17 cellular contexts compared by ENCODE assay signal in the genomic region with DNA sequence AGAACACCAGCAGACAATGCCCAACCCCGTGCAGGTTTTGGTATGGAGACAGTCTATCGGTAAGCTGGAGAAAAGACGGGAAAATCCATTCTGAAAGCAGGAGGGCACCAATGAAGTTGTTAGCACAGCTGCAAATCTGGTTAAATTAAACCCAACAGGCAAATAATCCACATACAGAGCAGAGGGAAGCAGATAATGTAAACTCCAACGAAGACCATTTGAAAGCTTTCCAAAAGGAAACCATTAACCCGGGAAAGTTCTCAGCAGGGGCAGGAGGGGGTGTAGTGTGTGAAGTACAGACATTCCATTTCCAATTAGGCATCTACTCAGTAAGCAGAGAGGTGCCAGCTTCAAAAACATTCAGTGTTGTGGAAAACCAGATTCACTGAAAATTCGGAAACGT. TPM values are rescaled to one million over a fixed set of nuclear protein-coding genes. Genes with fewer than 3 reads are reported as not detected.
DNase-seq lines count a peak whose midpoint lies in the region; ATAC-seq and TF ChIP-seq lines count a peak whose summit lies in the region.
"Had no signal": no experiment of that assay in that cellular context is flagged by ENCODE, and none has a peak within 500 bp of the region (broad histone marks: within the 10 kb centered on the region; RNA-seq: fewer than 3 reads in every experiment).

No MANE protein-coding gene starts in this region.

- in situ Hi-C loops in ACHN (cut with HindIII; ENCODE audit: low pct_ligation_motif_present, low pct_unique_long_range_greater_than_20kb, low sequenced_read_pairs) (no loop called here), astrocyte of the spinal cord (cut with HindIII; ENCODE audit: low sequenced_read_pairs) (no loop called here)

- no peaks in the 10 kb centered on the region for H3K4me1 ChIP-seq in tibial artery
- H3K4me1 ChIP-seq in esophagus muscularis mucosa, result peaks cover 0 to 10% (median 8%) of the 10 kb centered on the region in 4 donors

- H3K4me3 ChIP-seq in astrocyte of the spinal cord (ENCODE audit: low read depth, low read length) (no peak overlapping the region), tibial artery (no peak overlapping the region), esophagus muscularis mucosa (peak overlapping the region in 2 of 4 donors; percentile 5 to 18)

- 32% methylated on average over 7 of the region's 7 CpGs for WGBS in esophagus muscularis mucosa

- H3K9me3 ChIP-seq in tibial artery (no peaks in the 10 kb centered on the region), esophagus muscularis mucosa (no peaks in the 10 kb centered on the region)

- no peak for TF ChIP-seq EP300 in esophagus muscularis mucosa (IDR thresholded peaks at IDR 0.05)

- no peak for TF ChIP-seq POLR2A in esophagus muscularis mucosa (IDR thresholded peaks at IDR 0.05; ENCODE audit: low read depth)

- no peak for ATAC-seq in HG03025 (IDR thresholded peaks at IDR 0.05; ENCODE audit: low FRiP score, unreplicated experiment)
- ATAC-seq: activated naive CD8-positive, alpha-beta T cell treated with anti-CD3 and anti-CD28 coated beads, Interleukin-2, amount 50 U/mL, for 24 hours; activated T-cell treated with anti-CD3 and anti-CD28 coated beads, Interleukin-2, amount 50 U/mL, for 72 hours; Panc1 had no signal

- TF ChIP-seq CTCF in astrocyte of the spinal cord (IDR thresholded peaks at IDR 0.05; ENCODE audit: low read depth, low read length), result no peak
- no peak for TF ChIP-seq CTCF in tibial artery (IDR thresholded peaks at IDR 0.05)
- TF ChIP-seq CTCF in esophagus muscularis mucosa (IDR thresholded peaks at IDR 0.05), result no peak

- intact Hi-C loops in tibial artery (cut with DNase I; ENCODE audit: low total_unique reads) (no loop called here), esophagus muscularis mucosa (cut with DNase I) (no loop called here)

- H3K27ac ChIP-seq in tibial artery (no peak overlapping the region), esophagus muscularis mucosa (replicated peaks in 1 of 4) (no peak overlapping the region)

- H3K36me3 ChIP-seq in tibial artery (no peaks in the 10 kb centered on the region), esophagus muscularis mucosa (no peaks in the 10 kb centered on the region)

- DNase-seq in ACHN (peak; percentile 40), NCI-H146 treated with DMSO at 0.1 percent for 48 hours (lab: John Stamatoyannopoulos, UW; ENCODE audit: unreplicated experiment) (peak; percentile 14), astrocyte of the spinal cord (ENCODE audit: low read depth, low spot score) (peak; percentile 17), lung microvascular endothelial cell (ENCODE audit: low read depth in 2 of 2) (peak; percentile 6 to 40), tibial artery (no peak), esophagus muscularis mucosa (ENCODE audit: extremely low spot score) (no peak)
- no peak for DNase-seq in activated CD8-positive, alpha-beta memory T cell treated with anti-CD3 and anti-CD28 coated beads, Interleukin-2, amount 50 U/mL, for 4 hours
- DNase-seq: activated CD4-positive, alpha-beta memory T cell treated with anti-CD3 and anti-CD28 coated beads for 36 hours; activated naive CD8-positive, alpha-beta T cell treated with anti-CD3 and anti-CD28 coated beads, Interleukin-2, amount 50 U/mL, for 24 hours; activated T-cell treated with anti-CD3 and anti-CD28 coated beads, Interleukin-2, amount 50 U/mL, for 72 hours; head of caudate nucleus; islet precursor cell; NCI-H2171 treated with DMSO at 0.1 percent for 48 hours had no signal

- peaks cover 0 to 26% of the 10 kb centered on the region in 2 donors for H3K27me3 ChIP-seq in tibial artery
- no peaks in the 10 kb centered on the region for H3K27me3 ChIP-seq in esophagus muscularis mucosa

RNA-seq across cellular contexts. Expression of a gene that starts 10.3 kb away (rescaled TPM):
- total RNA-seq in lung microvascular endothelial cell (not detected in 2 replicates), esophagus muscularis mucosa (not detected)
- total RNA-seq: HT-29, pulmonary artery endothelial cell had no signal

Comparison
In these comparisons a context has a peak if more than half of its experiments do, and no peak if none do; other contexts are left out.
1. DNase-seq: peak in ACHN (single experiment), NCI-H146 treated with DMSO at 0.1 percent for 48 hours (single experiment), astrocyte of the spinal cord (single experiment) and lung microvascular endothelial cell (2 of 2); none in tibial artery (0 of 2), activated CD8-positive, alpha-beta memory T cell treated with anti-CD3 and anti-CD28 coated beads, Interleukin-2, amount 50 U/mL, for 4 hours (single experiment) and esophagus muscularis mucosa (single experiment).